16 cellular contexts compared by ENCODE assay signal in genomic region chr1:181587870-181588438, GRCh38.
A peak's percentile ranks its signal among the peaks of the same experiment; 100 is the strongest.
DNase-seq lines count a peak whose midpoint lies in the region; ATAC-seq, FAIRE-seq and TF ChIP-seq lines count a peak whose summit lies in the region.
"Had no signal": no experiment of that assay in that cellular context is flagged by ENCODE, and none has a peak within 500 bp of the region (broad histone marks: within the 10 kb centered on the region; RNA-seq: fewer than 3 reads in every experiment).

No MANE protein-coding gene starts in this region.

- no peak overlapping the region for H2BK5ac ChIP-seq in mesenchymal stem cell (ENCODE audit: low read depth, low read length, poor library complexity, severe bottlenecking)

- peak; percentile 13 for DNase-seq in GM03348 (ENCODE audit: low spot score)
- no peak for DNase-seq in MM.1S
- DNase-seq in foreskin keratinocyte: peak in 1 of 2 donors; percentile 4
- no peak for DNase-seq in mesenchymal stem cell
- DNase-seq in H54 (ENCODE audit: insufficient read length, low spot score): no peak
- DNase-seq: activated naive CD8-positive, alpha-beta T cell treated with anti-CD3 and anti-CD28 coated beads, Interleukin-2, amount 50 U/mL, for 24 hours; NCI-H2107; stimulated activated CD4-positive, alpha-beta T cell treated with anti-CD3 and anti-CD28 coated beads, Interleukin-2, amount 100 ng/mL, for 48 hours had no signal

- TF ChIP-seq POLR2A in H54 (IDR thresholded peaks at IDR 0.05; ENCODE audit: low read depth, low read length): no peak

- no peaks in the 10 kb centered on the region for H3K4me1 ChIP-seq in MM.1S (ENCODE audit: low read length)
- no peaks in the 10 kb centered on the region for H3K4me1 ChIP-seq in foreskin keratinocyte
- H3K4me1 ChIP-seq in mesenchymal stem cell (ENCODE audit: control insufficient read depth, insufficient read depth, low read depth, low read length): no peaks in the 10 kb centered on the region

- no peak overlapping the region for H4K91ac ChIP-seq in mesenchymal stem cell (ENCODE audit: low read length)

- no peak overlapping the region for H3K14ac ChIP-seq in mesenchymal stem cell (ENCODE audit: low read length in 2 of 2)

- no peak for FAIRE-seq in H54 (lab: Jason Lieb, UNC)
- FAIRE-seq: GM19239, RCC 7860, TTC549 had no signal

- H3K36me3 ChIP-seq in MM.1S (replicated peaks; ENCODE audit: insufficient read depth, low read length) (no peaks in the 10 kb centered on the region), mesenchymal stem cell (ENCODE audit: control insufficient read depth in 1 of 2, insufficient read depth in 2 of 2, low read depth in 1 of 2, low read length in 2 of 2) (no peaks in the 10 kb centered on the region)
- H3K36me3 ChIP-seq: BLaER1 treated with 17β-estradiol and CSF1 and Interleukin-3, amounts not matched to agents 10 nM and 100 nM had no signal

- H4K8ac ChIP-seq in mesenchymal stem cell (ENCODE audit: low read length): no peak overlapping the region

- H2BK12ac ChIP-seq in mesenchymal stem cell (ENCODE audit: low read length in 2 of 2): no peak overlapping the region

- TF ChIP-seq CTCF in 22Rv1 (IDR thresholded peaks at IDR 0.05) (peak; percentile 90), MM.1S (IDR thresholded peaks at IDR 0.05; ENCODE audit: low read length) (0 out of 2 replicates have a peak, but pooled peaks have one; percentile 12), foreskin keratinocyte (conservative IDR thresholded peaks at IDR 0.05) (peak; percentile 26)

- no peak overlapping the region for H3K23ac ChIP-seq in mesenchymal stem cell (ENCODE audit: low read length in 2 of 2)

- no peak overlapping the region for H3K18ac ChIP-seq in mesenchymal stem cell (ENCODE audit: low read depth in 1 of 2, low read length in 2 of 2)

- no peak overlapping the region for H2BK15ac ChIP-seq in mesenchymal stem cell (ENCODE audit: low read depth, poor library complexity, severe bottlenecking)

- H3K4me2 ChIP-seq in MM.1S (ENCODE audit: low read depth, low read length): no peak overlapping the region
- no peak overlapping the region for H3K4me2 ChIP-seq in mesenchymal stem cell (ENCODE audit: low read length, poor library complexity, severe bottlenecking)
- H3K4me2 ChIP-seq: BLaER1 treated with 17β-estradiol and CSF1 and Interleukin-3, amounts not matched to agents 10 nM and 100 nM had no signal

- H3K9ac ChIP-seq in MM.1S (ENCODE audit: low read length) (no peak overlapping the region), mesenchymal stem cell (ENCODE audit: low read length) (no peak overlapping the region)
- H3K9ac ChIP-seq: BLaER1 treated with 17β-estradiol and CSF1 and Interleukin-3, amounts not matched to agents 10 nM and 100 nM had no signal

- ATAC-seq in foreskin keratinocyte (peak; percentile 9), HG03025 (IDR thresholded peaks at IDR 0.05; ENCODE audit: low FRiP score, unreplicated experiment) (no peak), HG02840 (IDR thresholded peaks at IDR 0.05; ENCODE audit: low FRiP score, unreplicated experiment) (no peak)
- ATAC-seq: activated naive CD8-positive, alpha-beta T cell treated with anti-CD3 and anti-CD28 coated beads, Interleukin-2, amount 50 U/mL, for 24 hours; stimulated activated memory B cell treated with anti-CD40 and anti-IgM and Interleukin-4, amounts not matched to agents 10 μg/mL and 1 μg/mL and 100 μg/mL, for 72 hours had no signal

- no peaks in the 10 kb centered on the region for H3K9me2 ChIP-seq in MM.1S (replicated peaks; ENCODE audit: insufficient read depth, low read length)

- no peaks in the 10 kb centered on the region for H4K20me1 ChIP-seq in MM.1S (ENCODE audit: insufficient read depth, low read length)
- H4K20me1 ChIP-seq: BLaER1 treated with 17β-estradiol and CSF1 and Interleukin-3, amounts not matched to agents 10 nM and 100 nM had no signal

- no peak overlapping the region for H2BK120ac ChIP-seq in mesenchymal stem cell (ENCODE audit: low read depth, low read length)

- H3K27ac ChIP-seq in 22Rv1 (no peak overlapping the region), MM.1S (ENCODE audit: low read length) (no peak overlapping the region), foreskin keratinocyte (no peak overlapping the region), mesenchymal stem cell (ENCODE audit: low read length, poor library complexity, severe bottlenecking) (no peak overlapping the region)
- H3K27ac ChIP-seq: BLaER1 treated with 17β-estradiol and CSF1 and Interleukin-3, amounts not matched to agents 10 nM and 100 nM had no signal

- H3K4me3 ChIP-seq in MM.1S (ENCODE audit: low read length) (no peak overlapping the region), mesenchymal stem cell (ENCODE audit: insufficient read depth in 1 of 2, low read depth in 1 of 2, low read length in 2 of 2) (no peak overlapping the region)
- H3K4me3 ChIP-seq: BLaER1 treated with 17β-estradiol and CSF1 and Interleukin-3, amounts not matched to agents 10 nM and 100 nM had no signal

- H2AK5ac ChIP-seq in mesenchymal stem cell (ENCODE audit: low read length, severe bottlenecking): no peak overlapping the region

- no peak overlapping the region for H2AFZ ChIP-seq in MM.1S (ENCODE audit: low read length)
- no peak overlapping the region for H2AFZ ChIP-seq in mesenchymal stem cell (ENCODE audit: low read depth, low read length)

- WGBS in mesenchymal stem cell: 77% methylated on average over 10 of the region's 10 CpGs

- H3K9me3 ChIP-seq in MM.1S (replicated peaks; ENCODE audit: insufficient read depth, low read length): no peaks in the 10 kb centered on the region
- no peaks in the 10 kb centered on the region for H3K9me3 ChIP-seq in mesenchymal stem cell (ENCODE audit: control insufficient read depth, low read length)
- H3K9me3 ChIP-seq: BLaER1 treated with 17β-estradiol and CSF1 and Interleukin-3, amounts not matched to agents 10 nM and 100 nM had no signal

- no peaks in the 10 kb centered on the region for H3F3A ChIP-seq in MM.1S (ENCODE audit: insufficient read depth, low read length)

- H3K27me3 ChIP-seq in MM.1S (replicated peaks; ENCODE audit: insufficient read depth, low read length) (no peaks in the 10 kb centered on the region), foreskin keratinocyte (peaks cover 6% of the 10 kb centered on the region), mesenchymal stem cell (ENCODE audit: control insufficient read depth in 1 of 2, insufficient read depth in 1 of 2, low read length in 2 of 2) (peaks cover 0 to 12% of the 10 kb centered on the region in 2 experiments)
- H3K27me3 ChIP-seq: BLaER1 treated with 17β-estradiol and CSF1 and Interleukin-3, amounts not matched to agents 10 nM and 100 nM had no signal

- no peaks in the 10 kb centered on the region for H3K79me2 ChIP-seq in MM.1S (ENCODE audit: low read length)

- H3K79me1 ChIP-seq in mesenchymal stem cell (replicated peaks; ENCODE audit: low read length, poor library complexity, severe bottlenecking): no peaks in the 10 kb centered on the region

- no peak overlapping the region for H3K4ac ChIP-seq in mesenchymal stem cell (ENCODE audit: low read depth in 1 of 2, low read length in 2 of 2)

Comparison
In these comparisons a context has a peak if more than half of its experiments do, and no peak if none do; other contexts are left out.
1. CTCF ChIP-seq: peak in every context shown above with its lines; median percentile 90 in 22Rv1; 26 in foreskin keratinocyte; 12 in MM.1S.